Comparison of ENCODE assay signal across 8 cellular contexts in genomic region chr1:101309334-101310221, GRCh38.
A peak's percentile ranks its signal among the peaks of the same experiment; 100 is the strongest.
DNase-seq lines count a peak whose midpoint lies in the region; ATAC-seq, FAIRE-seq and TF ChIP-seq lines count a peak whose summit lies in the region.

No MANE protein-coding gene starts in this region.

- peak; percentile 86 for TF ChIP-seq CTCF in DOHH2 (IDR thresholded peaks at IDR 0.05; ENCODE audit: low read depth, low read length, poor library complexity, severe bottlenecking)
- TF ChIP-seq CTCF in IMR-90 (conservative IDR thresholded peaks at IDR 0.05; ENCODE audit: low read depth, low read length): peak; percentile 91
- TF ChIP-seq CTCF in pancreas (IDR thresholded peaks at IDR 0.05): peak; percentile 43 to 72 (median 64)
- TF ChIP-seq CTCF in upper lobe of left lung (IDR thresholded peaks at IDR 0.05): peak; percentile 64 to 79 (median 74)

- in situ Hi-C loops in IMR-90 (cut with MboI; ENCODE audit: low sequenced_read_pairs): loop anchor here (5.0 kb wide), 1 partner anchor 38 kb away; no protein-coding TSS in a partner anchor

- H3K79me1 ChIP-seq in IMR-90 (ENCODE audit: low read depth in 1 of 2, low read length in 2 of 2): no peaks in the 10 kb centered on the region

- 1% methylated on average over 10 of the region's 37 CpGs; no CpG with 5 or more reads in 1 of the 2 experiments for WGBS in IMR-90 (ENCODE audit: extremely low coverage in 2 of 2, insufficient read length in 1 of 2), 2 experiments
- WGBS in pancreas, 2 donors: 8% methylated on average over 37 of the region's 37 CpGs
- 11% methylated on average over 37 of the region's 37 CpGs for WGBS in upper lobe of left lung, 2 donors

- no peak overlapping the region for H3K56ac ChIP-seq in IMR-90 (ENCODE audit: extremely low read depth, insufficient read depth, low read length)

- H3K4me3 Mint-ChIP-seq in activated naive CD4-positive, alpha-beta T cell treated with anti-CD3 and anti-CD28 coated beads, Interleukin-2, amount 10 ng/mL, durations not matched to agents 7 days and 5 days: peak overlapping the region; percentile 76

- no peak overlapping the region for H3K14ac ChIP-seq in IMR-90 (replicated peaks; ENCODE audit: low read depth, low read length)

- peak overlapping the region; percentile 18 for H2AFZ ChIP-seq in IMR-90 (replicated peaks; ENCODE audit: low read length, poor library complexity)

- intact Hi-C loops in IMR-90 (cut with micrococcal nuclease): loop anchor here (1.0 kb wide), 2 partner anchors 48 to 129 kb away; no protein-coding TSS in a partner anchor
- intact Hi-C loops in head of caudate nucleus (cut with DNase I): loop anchor here (5.0 kb wide), 1 partner anchor 48 kb away; no protein-coding TSS in a partner anchor
- intact Hi-C loops in pancreas (cut with DNase I): no loop called here

- H3K4me1 Mint-ChIP-seq in activated naive CD4-positive, alpha-beta T cell treated with anti-CD3 and anti-CD28 coated beads, Interleukin-2, amount 10 ng/mL, durations not matched to agents 7 days and 5 days: peaks cover 74% of the 10 kb centered on the region

- H3K4me1 ChIP-seq in DOHH2 (ENCODE audit: control insufficient read depth, low read length): peaks cover 24% of the 10 kb centered on the region
- no peaks in the 10 kb centered on the region for H3K4me1 ChIP-seq in IMR-90 (ENCODE audit: control insufficient read depth, insufficient read depth, low read length)
- H3K4me1 ChIP-seq in pancreas: peaks cover 0 to 4% (median 0%) of the 10 kb centered on the region in 3 donors
- peaks cover 6 to 15% (median 7%) of the 10 kb centered on the region in 4 donors for H3K4me1 ChIP-seq in upper lobe of left lung

- no peak overlapping the region for H3K4ac ChIP-seq in IMR-90 (ENCODE audit: low read depth, low read length)

- no peaks in the 10 kb centered on the region for H3K9me2 ChIP-seq in DOHH2 (replicated peaks; ENCODE audit: control insufficient read depth, low read length)

- no peaks in the 10 kb centered on the region for H3K9me1 ChIP-seq in IMR-90 (ENCODE audit: insufficient read depth, low read length)

- peak; percentile 23 for FAIRE-seq in pancreas (lab: Jason Lieb, UNC)

- no peaks in the 10 kb centered on the region for H3K27me3 Mint-ChIP-seq in activated naive CD4-positive, alpha-beta T cell treated with anti-CD3 and anti-CD28 coated beads, Interleukin-2, amount 10 ng/mL, durations not matched to agents 7 days and 5 days

- no peak for TF ChIP-seq EP300 in upper lobe of left lung (IDR thresholded peaks at IDR 0.05)

- H4K20me1 ChIP-seq in DOHH2 (ENCODE audit: control insufficient read depth, insufficient read depth, low read depth, low read length): no peaks in the 10 kb centered on the region
- H4K20me1 ChIP-seq in IMR-90 (ENCODE audit: insufficient read depth, low read length): no peaks in the 10 kb centered on the region

- no peaks in the 10 kb centered on the region for H3K9me3 ChIP-seq in DOHH2 (ENCODE audit: control insufficient read depth, insufficient read depth, low read length)
- no peaks in the 10 kb centered on the region for H3K9me3 ChIP-seq in IMR-90 (ENCODE audit: control insufficient read depth, insufficient read depth, low read length)
- H3K9me3 ChIP-seq in pancreas: no peaks in the 10 kb centered on the region
- no peaks in the 10 kb centered on the region for H3K9me3 ChIP-seq in upper lobe of left lung

- no peak overlapping the region for H2BK20ac ChIP-seq in IMR-90 (ENCODE audit: low read depth, low read length)

- H3K9me3 Mint-ChIP-seq in activated naive CD4-positive, alpha-beta T cell treated with anti-CD3 and anti-CD28 coated beads, Interleukin-2, amount 10 ng/mL, durations not matched to agents 7 days and 5 days: no peaks in the 10 kb centered on the region

- H2AK5ac ChIP-seq in IMR-90 (ENCODE audit: low read depth, low read length): no peak overlapping the region

- H3F3A ChIP-seq in DOHH2 (ENCODE audit: control insufficient read depth, insufficient read depth): no peaks in the 10 kb centered on the region

- DNase-seq in IMR-90 (peak; percentile 56), SIG-M5 treated with dmso at 0.1 percent for 504 hours (lab: John Stamatoyannopoulos, UW; ENCODE audit: unreplicated experiment) (peak; percentile 65), head of caudate nucleus (peak in 41 of 42 donors; percentile 20 to 80 (median 53)), pancreas (peak; percentile 42 to 78 (median 58)), upper lobe of left lung (peak; percentile 49 to 72)
- peak; percentile 81 for DNase-seq in activated naive CD4-positive, alpha-beta T cell treated with anti-CD3 and anti-CD28 coated beads, Interleukin-2, amount 10 ng/mL, durations not matched to agents 7 days and 5 days

- H3K27me3 ChIP-seq in DOHH2 (ENCODE audit: control insufficient read depth, low read length) (peaks cover 29% of the 10 kb centered on the region), IMR-90 (ENCODE audit: control insufficient read depth, insufficient read depth, low read length) (peaks cover 51% of the 10 kb centered on the region), pancreas (no peaks in the 10 kb centered on the region), upper lobe of left lung (no peaks in the 10 kb centered on the region)

- no peak overlapping the region for H3K9ac ChIP-seq in IMR-90 (ENCODE audit: low read depth, low read length)

- H4K91ac ChIP-seq in IMR-90 (ENCODE audit: insufficient read depth, low read depth, low read length): no peak overlapping the region

- H3K27ac ChIP-seq in DOHH2 (ENCODE audit: low read depth, low read length) (no peak overlapping the region), IMR-90 (ENCODE audit: insufficient read depth, low read length) (no peak overlapping the region), pancreas (no peak overlapping the region), upper lobe of left lung (peak overlapping the region in 1 of 4 donors; percentile 59)

- no peak overlapping the region for H2BK120ac ChIP-seq in IMR-90 (ENCODE audit: low read depth, low read length)

- dilution Hi-C loops in IMR-90 (cut with HindIII; ENCODE audit: low sequenced_read_pairs, unreplicated experiment): no loop called here

- no peak overlapping the region for H2BK15ac ChIP-seq in IMR-90 (ENCODE audit: low read depth, low read length)

- H3K18ac ChIP-seq in IMR-90 (ENCODE audit: low read depth, low read length): no peak overlapping the region

- H3K79me2 ChIP-seq in DOHH2 (ENCODE audit: control insufficient read depth, low read length): no peaks in the 10 kb centered on the region

- CTCF ChIA-PET in IMR-90 (lab: Yijun Ruan, JAX): interaction anchor here (0.7 to 2.7 kb wide), 18 partner anchors 9 to 321 kb away, joined by 3 to 28 read pairs (median 4); no protein-coding TSS in a partner anchor
- CTCF ChIA-PET in activated naive CD4-positive, alpha-beta T cell treated with anti-CD3 and anti-CD28 coated beads, Interleukin-2, amount 10 ng/mL, durations not matched to agents 7 days and 5 days (lab: Charles Lee): interaction anchor here (0.8 to 11.8 kb wide), 40 partner anchors 9 to 441 kb away, joined by 3 to 135 read pairs (median 6); partner anchors contain the start of gene EXTL2

- no peak overlapping the region for H3K23ac ChIP-seq in IMR-90 (ENCODE audit: low read depth, low read length)

- H2AK9ac ChIP-seq in IMR-90 (replicated peaks; ENCODE audit: low read depth, low read length, poor library complexity): no peak overlapping the region

- H4K8ac ChIP-seq in IMR-90 (ENCODE audit: low read depth in 2 of 2, low read length in 2 of 2): no peak overlapping the region

- peak overlapping the region; percentile 66 for H3K4me3 ChIP-seq in DOHH2 (ENCODE audit: low read length)
- no peak overlapping the region for H3K4me3 ChIP-seq in IMR-90 (ENCODE audit: insufficient read depth, low read depth, low read length)
- H3K4me3 ChIP-seq in pancreas: peak overlapping the region in 2 of 4 donors; percentile 8 to 46
- H3K4me3 ChIP-seq in upper lobe of left lung: peak overlapping the region in 3 of 4 donors; percentile 26 to 45 (median 35)

- TF ChIP-seq RAD21 in IMR-90 (IDR thresholded peaks at IDR 0.05; ENCODE audit: low read length): peak; percentile 79

- peak; percentile 46 for ATAC-seq in GM21526 (IDR thresholded peaks at IDR 0.05; ENCODE audit: low FRiP score, unreplicated experiment)
- ATAC-seq in IMR-90 (ENCODE audit: low read depth): peak; percentile 96
- peak; percentile 86 to 97 (median 93) for ATAC-seq in pancreas
- peak; percentile 83 to 86 for ATAC-seq in upper lobe of left lung (ENCODE audit: low FRiP score in 2 of 2)

- no peak overlapping the region for H4K5ac ChIP-seq in IMR-90 (ENCODE audit: low read depth, low read length)

- peak overlapping the region; percentile 83 for H3K4me2 ChIP-seq in DOHH2 (ENCODE audit: low read length)
- peak overlapping the region; percentile 71 for H3K4me2 ChIP-seq in IMR-90 (ENCODE audit: low read depth, low read length)

- TF ChIP-seq POLR2A in IMR-90 (IDR thresholded peaks at IDR 0.05; ENCODE audit: low read depth, low read length) (no peak), upper lobe of left lung (IDR thresholded peaks at IDR 0.05) (no peak)

- POLR2A ChIA-PET in IMR-90 (lab: Charles Lee; ENCODE audit: unreplicated experiment): interaction anchor here (0.6 kb wide), 1 partner anchor 48 kb away, joined by 4 read pairs; no protein-coding TSS in a partner anchor

- peaks cover 8% of the 10 kb centered on the region for H3K36me3 Mint-ChIP-seq in activated naive CD4-positive, alpha-beta T cell treated with anti-CD3 and anti-CD28 coated beads, Interleukin-2, amount 10 ng/mL, durations not matched to agents 7 days and 5 days

- no TSS peak for BruUV-seq in IMR-90 (replicated peaks; lab: Mats Ljungman, UMichigan)

- no peak overlapping the region for H2BK5ac ChIP-seq in IMR-90 (ENCODE audit: low read depth, low read length, poor library complexity, severe bottlenecking)

- H3K27ac Mint-ChIP-seq in activated naive CD4-positive, alpha-beta T cell treated with anti-CD3 and anti-CD28 coated beads, Interleukin-2, amount 10 ng/mL, durations not matched to agents 7 days and 5 days: peak overlapping the region; percentile 99

- H3K36me3 ChIP-seq in DOHH2 (ENCODE audit: control insufficient read depth, low read length) (no peaks in the 10 kb centered on the region), IMR-90 (ENCODE audit: control insufficient read depth, insufficient read depth, low read length) (no peaks in the 10 kb centered on the region), pancreas (no peaks in the 10 kb centered on the region), upper lobe of left lung (no peaks in the 10 kb centered on the region)

TF ChIP-seq in IMR-90, 13 proteins besides CTCF, POLR2A, EP300 and RAD21:
- TF ChIP-seq BHLHE40 (IDR thresholded peaks at IDR 0.05; ENCODE audit: low read depth, low read length): peak; percentile 7; the same call in 1 of the 2 replicates
- no peak for TF ChIP-seq CEBPB (IDR thresholded peaks at IDR 0.05; ENCODE audit: low read depth, low read length)
- peak; percentile 77 for TF ChIP-seq SMC3 (IDR thresholded peaks at IDR 0.05; ENCODE audit: low read depth, low read length)
- no peak for TF ChIP-seq MXI1 (IDR thresholded peaks at IDR 0.05; ENCODE audit: borderline replicate concordance, low read depth, low read length)
- TF ChIP-seq RCOR1 (IDR thresholded peaks at IDR 0.05; ENCODE audit: insufficient replicate concordance, low read length): no peak

Comparison
In these comparisons a context has a peak if more than half of its experiments do, and no peak if none do; other contexts are left out.
1. ATAC-seq: peak in every context shown above with its lines; median percentile 96 in IMR-90; 93 in pancreas; 84 in upper lobe of left lung; 46 in GM21526.
2. intact Hi-C loops: an anchor here in IMR-90 (1.0 kb wide) and head of caudate nucleus (5.0 kb wide); none called in pancreas.